ENCODE assay signal across 8 cellular contexts in genomic region chr2:20595439-20596192, GRCh38. TPM values are rescaled to one million over a fixed set of nuclear protein-coding genes. Genes with fewer than 3 reads are reported as not detected.
A peak's percentile ranks its signal among the peaks of the same experiment; 100 is the strongest.
DNase-seq lines count a peak whose midpoint lies in the region; ATAC-seq and TF ChIP-seq lines count a peak whose summit lies in the region.

No MANE protein-coding gene starts in this region.

- intact Hi-C loops in prostate gland (cut with DNase I) = no loop called here

- TF ChIP-seq EP300 in tibial nerve (IDR thresholded peaks at IDR 0.05) = peak in 1 of 2 donors; percentile 45

- peak; percentile 84 for ATAC-seq in GM19467 (IDR thresholded peaks at IDR 0.05; ENCODE audit: unreplicated experiment)
- peak; percentile 79 for ATAC-seq in HG03457 (IDR thresholded peaks at IDR 0.05; ENCODE audit: unreplicated experiment)

- no peaks in the 10 kb centered on the region for H3K27me3 ChIP-seq in tibial nerve
- no peaks in the 10 kb centered on the region for H3K27me3 ChIP-seq in prostate gland (replicated peaks; ENCODE audit: insufficient read depth)

- DNase-seq in EL (peak; percentile 80), immature natural killer cell (peak; percentile 70 to 74 (median 71)), tibial nerve (ENCODE audit: low spot score in 2 of 2) (peak in 1 of 2 donors; percentile 13), prostate gland (ENCODE audit: low spot score) (no peak), occipital lobe (lab: John Stamatoyannopoulos, UW) (no peak)
- DNase-seq in activated CD4-positive, alpha-beta memory T cell treated with anti-CD3 and anti-CD28 coated beads, Interleukin-2, amount 10 ng/mL, durations not matched to agents 7 days and 5 days = peak; percentile 50

- no peaks in the 10 kb centered on the region for H3K36me3 Mint-ChIP-seq in activated CD4-positive, alpha-beta memory T cell treated with anti-CD3 and anti-CD28 coated beads, Interleukin-2, amount 10 ng/mL, durations not matched to agents 7 days and 5 days (ENCODE audit: low read depth)
- H3K36me3 Mint-ChIP-seq in immature natural killer cell = no peaks in the 10 kb centered on the region

- peaks cover 32% of the 10 kb centered on the region for H3K4me1 Mint-ChIP-seq in activated CD4-positive, alpha-beta memory T cell treated with anti-CD3 and anti-CD28 coated beads, Interleukin-2, amount 10 ng/mL, durations not matched to agents 7 days and 5 days
- H3K4me1 Mint-ChIP-seq in immature natural killer cell = peaks cover 34 to 38% of the 10 kb centered on the region in 2 donors

- peak overlapping the region; percentile 76 to 90 (median 82) for H3K27ac ChIP-seq in tibial nerve
- peak overlapping the region in 1 of 2 donors; percentile 65 for H3K27ac ChIP-seq in prostate gland

- H3K9me3 Mint-ChIP-seq in activated CD4-positive, alpha-beta memory T cell treated with anti-CD3 and anti-CD28 coated beads, Interleukin-2, amount 10 ng/mL, durations not matched to agents 7 days and 5 days = no peaks in the 10 kb centered on the region
- no peaks in the 10 kb centered on the region for H3K9me3 Mint-ChIP-seq in immature natural killer cell

- H3K4me3 ChIP-seq in tibial nerve (no peak overlapping the region), prostate gland (no peak overlapping the region)

- 68 to 85% methylated on average over 13 to 14 of the region's 14 CpGs for WGBS in tibial nerve, 2 donors
- WGBS in prostate gland = 85% methylated on average over 13 of the region's 14 CpGs

- H3K4me1 ChIP-seq in tibial nerve (peaks cover 3 to 83% (median 74%) of the 10 kb centered on the region in 4 donors), prostate gland (replicated peaks) (peaks cover 5% of the 10 kb centered on the region)

- POLR2A ChIA-PET in activated CD4-positive, alpha-beta memory T cell treated with anti-CD3 and anti-CD28 coated beads, Interleukin-2, amount 10 ng/mL, durations not matched to agents 7 days and 5 days (lab: Charles Lee) = interaction anchor here (0.8 to 1.3 kb wide), 3 partner anchors 15 to 148 kb away, joined by 3 to 7 read pairs (median 3); no protein-coding TSS in a partner anchor

- H3K36me3 ChIP-seq in tibial nerve = no peaks in the 10 kb centered on the region
- H3K36me3 ChIP-seq in prostate gland = no peaks in the 10 kb centered on the region

- H3K27ac Mint-ChIP-seq in activated CD4-positive, alpha-beta memory T cell treated with anti-CD3 and anti-CD28 coated beads, Interleukin-2, amount 10 ng/mL, durations not matched to agents 7 days and 5 days = peak overlapping the region; percentile 82
- peak overlapping the region; percentile 91 to 99 (median 98) for H3K27ac Mint-ChIP-seq in immature natural killer cell

- no peak overlapping the region for H3K4me3 Mint-ChIP-seq in activated CD4-positive, alpha-beta memory T cell treated with anti-CD3 and anti-CD28 coated beads, Interleukin-2, amount 10 ng/mL, durations not matched to agents 7 days and 5 days
- peak overlapping the region; percentile 69 to 89 (median 75) for H3K4me3 Mint-ChIP-seq in immature natural killer cell

- CTCF ChIA-PET in activated CD4-positive, alpha-beta memory T cell treated with anti-CD3 and anti-CD28 coated beads, Interleukin-2, amount 10 ng/mL, durations not matched to agents 7 days and 5 days (lab: Charles Lee) = interaction anchor here (0.9 to 1.6 kb wide), 4 partner anchors 9 to 149 kb away, joined by 3 to 5 read pairs (median 4); partner anchors contain the start of genes HS1BP3 and RHOB

- H3K27me3 Mint-ChIP-seq in activated CD4-positive, alpha-beta memory T cell treated with anti-CD3 and anti-CD28 coated beads, Interleukin-2, amount 10 ng/mL, durations not matched to agents 7 days and 5 days = no peaks in the 10 kb centered on the region
- peaks cover 3 to 10% (median 5%) of the 10 kb centered on the region in 3 donors for H3K27me3 Mint-ChIP-seq in immature natural killer cell (ENCODE audit: low read depth in 3 of 3)

- H3K9me3 ChIP-seq in tibial nerve = no peaks in the 10 kb centered on the region
- no peaks in the 10 kb centered on the region for H3K9me3 ChIP-seq in prostate gland

- no peak for TF ChIP-seq CTCF in tibial nerve (IDR thresholded peaks at IDR 0.05)
- no peak for TF ChIP-seq CTCF in prostate gland (IDR thresholded peaks at IDR 0.05)

- TF ChIP-seq POLR2A in tibial nerve (IDR thresholded peaks at IDR 0.05) = peak in 1 of 2 donors; percentile 18
- TF ChIP-seq POLR2A in prostate gland (IDR thresholded peaks at IDR 0.05) = no peak

RNA-seq across cellular contexts. Expression of gene HS1BP3, which starts 55.3 kb away (rescaled TPM):
- total RNA-seq in activated CD4-positive, alpha-beta memory T cell treated with anti-CD3 and anti-CD28 coated beads, Interleukin-2, amount 10 ng/mL, durations not matched to agents 7 days and 5 days = 10 to 100 TPM; 17.2 to 19.4 TPM
- 10 to 100 TPM; 19.2 to 31.1 (median 25.3) TPM for polyA plus RNA-seq in immature natural killer cell
- 10 to 100 TPM; 24.5 to 45.9 (median 33.8) TPM for total RNA-seq in tibial nerve
- 10 to 100 TPM; 29.9 to 39.4 TPM for total RNA-seq in prostate gland
- 10.3 TPM for total RNA-seq in occipital lobe

Comparison
In these comparisons a context has a peak if more than half of its experiments do, and no peak if none do; other contexts are left out.
1. DNase-seq: peak in EL (single experiment), activated CD4-positive, alpha-beta memory T cell treated with anti-CD3 and anti-CD28 coated beads, Interleukin-2, amount 10 ng/mL, durations not matched to agents 7 days and 5 days (single experiment) and immature natural killer cell (3 of 3); none in prostate gland (single experiment) and occipital lobe (single experiment).